ENCODE assay signal across 8 cellular contexts in genomic region chr3:156792945-156793344, GRCh38. TPM values are rescaled to one million over a fixed set of nuclear protein-coding genes. Genes with fewer than 3 reads are reported as not detected.
DNase-seq lines count a peak whose midpoint lies in the region; ATAC-seq and TF ChIP-seq lines count a peak whose summit lies in the region.
"Had no signal": no experiment of that assay in that cellular context is flagged by ENCODE, and none has a peak within 500 bp of the region (broad histone marks: within the 10 kb centered on the region; RNA-seq: fewer than 3 reads in every experiment).

No MANE protein-coding gene starts in this region.

- TF ChIP-seq CTCF in activated CD8-positive, alpha-beta T cell treated with anti-CD3 and anti-CD28 coated beads for 36 hours (IDR thresholded peaks at IDR 0.05): no peak

- H3K4me1 Mint-ChIP-seq in activated CD8-positive, alpha-beta T cell treated with anti-CD3 and anti-CD28 coated beads for 36 hours (ENCODE audit: low read depth): peaks cover 26% of the 10 kb centered on the region
- H3K4me1 Mint-ChIP-seq in naive thymus-derived CD4-positive, alpha-beta T cell: peaks cover 8 to 39% (median 20%) of the 10 kb centered on the region in 7 donors

- H3K27ac ChIP-seq in naive thymus-derived CD4-positive, alpha-beta T cell (ENCODE audit: low read depth, low read length): no peak overlapping the region

- POLR2A ChIA-PET in activated CD8-positive, alpha-beta T cell treated with anti-CD3 and anti-CD28 coated beads for 36 hours (lab: Charles Lee): interaction anchor here (0.8 kb wide), 1 partner anchor 10 kb away, joined by 3 read pairs; no protein-coding TSS in a partner anchor
- POLR2A ChIA-PET in naive thymus-derived CD4-positive, alpha-beta T cell (lab: Charles Lee): no interaction called here

- no peak overlapping the region for H3K4me3 ChIP-seq in naive thymus-derived CD4-positive, alpha-beta T cell (ENCODE audit: low read length)

- DNase-seq in EL (peak; percentile 64), NCI-H2081 (lab: John Stamatoyannopoulos, UW) (no peak)
- peak; percentile 20 for DNase-seq in activated CD8-positive, alpha-beta T cell treated with anti-CD3 and anti-CD28 coated beads for 36 hours
- no peak for DNase-seq in naive thymus-derived CD4-positive, alpha-beta T cell
- DNase-seq: activated CD4-positive, alpha-beta T cell treated with anti-CD3 and anti-CD28 coated beads, Interleukin-2, amount 50 U/mL, for 48 hours had no signal

- no peaks in the 10 kb centered on the region for H3K27me3 ChIP-seq in naive thymus-derived CD4-positive, alpha-beta T cell (ENCODE audit: control insufficient read depth in 2 of 2, insufficient read depth in 2 of 2, low read length in 2 of 2)

- peaks cover 0 to 5% of the 10 kb centered on the region in 2 donors for H3K4me1 ChIP-seq in naive thymus-derived CD4-positive, alpha-beta T cell (ENCODE audit: control insufficient read depth in 2 of 2, insufficient read depth in 2 of 2, low read length in 2 of 2)

- H3K27ac Mint-ChIP-seq in activated CD8-positive, alpha-beta T cell treated with anti-CD3 and anti-CD28 coated beads for 36 hours: peak overlapping the region; percentile 77
- H3K27ac Mint-ChIP-seq in naive thymus-derived CD4-positive, alpha-beta T cell: peak overlapping the region in 8 of 9 donors; percentile 1 to 75 (median 60)

- no peaks in the 10 kb centered on the region for H3K36me3 ChIP-seq in naive thymus-derived CD4-positive, alpha-beta T cell (ENCODE audit: control insufficient read depth in 2 of 3, insufficient read depth in 3 of 3, low read length in 3 of 3)

- intact Hi-C loops in activated CD8-positive, alpha-beta T cell treated with anti-CD3 and anti-CD28 coated beads for 36 hours (cut with micrococcal nuclease): no loop called here
- intact Hi-C loops in naive thymus-derived CD4-positive, alpha-beta T cell (cut with micrococcal nuclease): loop anchor here in 1 of 2 donors (2.0 kb wide), 1 partner anchor 24 kb away; no protein-coding TSS in a partner anchor

- H3K27me3 Mint-ChIP-seq in activated CD8-positive, alpha-beta T cell treated with anti-CD3 and anti-CD28 coated beads for 36 hours: no peaks in the 10 kb centered on the region
- H3K27me3 Mint-ChIP-seq in naive thymus-derived CD4-positive, alpha-beta T cell: no peaks in the 10 kb centered on the region

- CTCF ChIA-PET in activated CD8-positive, alpha-beta T cell treated with anti-CD3 and anti-CD28 coated beads for 36 hours (lab: Charles Lee): interaction anchor here (3.2 kb wide), 1 partner anchor 345 kb away, joined by 10 read pairs; no protein-coding TSS in a partner anchor
- CTCF ChIA-PET in naive thymus-derived CD4-positive, alpha-beta T cell (lab: Charles Lee): no interaction called here

- H3K36me3 Mint-ChIP-seq in activated CD8-positive, alpha-beta T cell treated with anti-CD3 and anti-CD28 coated beads for 36 hours (ENCODE audit: low read depth): no peaks in the 10 kb centered on the region
- peaks cover 0 to 27% (median 3%) of the 10 kb centered on the region in 5 donors for H3K36me3 Mint-ChIP-seq in naive thymus-derived CD4-positive, alpha-beta T cell

- H3K4me3 Mint-ChIP-seq in activated CD8-positive, alpha-beta T cell treated with anti-CD3 and anti-CD28 coated beads for 36 hours: no peak overlapping the region
- H3K4me3 Mint-ChIP-seq in naive thymus-derived CD4-positive, alpha-beta T cell: peak overlapping the region in 1 of 10 donors; percentile 23

- H3K9me3 ChIP-seq in naive thymus-derived CD4-positive, alpha-beta T cell (ENCODE audit: control insufficient read depth in 2 of 3, low read length in 3 of 3): no peaks in the 10 kb centered on the region

- H3K9me3 Mint-ChIP-seq in activated CD8-positive, alpha-beta T cell treated with anti-CD3 and anti-CD28 coated beads for 36 hours: no peaks in the 10 kb centered on the region
- H3K9me3 Mint-ChIP-seq in naive thymus-derived CD4-positive, alpha-beta T cell: peaks cover 0 to 5% (median 0%) of the 10 kb centered on the region in 11 donors

- peak; percentile 49 for ATAC-seq in HG03196 (IDR thresholded peaks at IDR 0.05; ENCODE audit: unreplicated experiment)
- peak; percentile 57 for ATAC-seq in activated CD8-positive, alpha-beta T cell treated with anti-CD3 and anti-CD28 coated beads for 36 hours
- peak; percentile 47 for ATAC-seq in naive thymus-derived CD4-positive, alpha-beta T cell
- ATAC-seq in GM21737 (IDR thresholded peaks at IDR 0.05; ENCODE audit: unreplicated experiment): no peak
- ATAC-seq in HG02870 (IDR thresholded peaks at IDR 0.05; ENCODE audit: unreplicated experiment): no peak

RNA-seq across cellular contexts. Expression of gene LEKR1, which starts 33.2 kb away (rescaled TPM):
- 1 to 10 TPM in 1 of 2 experiments, under 1 TPM in 1; 0.40 to 1.1 TPM for total RNA-seq in activated CD8-positive, alpha-beta T cell treated with anti-CD3 and anti-CD28 coated beads for 36 hours
- total RNA-seq in naive thymus-derived CD4-positive, alpha-beta T cell: 1 to 10 TPM in 3 of 5 experiments, under 1 TPM in 2; 0.31 to 5.1 (median 1.2) TPM
- under 1 TPM; 0.19 to 0.33 TPM for polyA plus RNA-seq in naive thymus-derived CD4-positive, alpha-beta T cell

Comparison
In these comparisons a context has a peak if more than half of its experiments do, and no peak if none do; other contexts are left out.
1. DNase-seq: peak in EL (single experiment) and activated CD8-positive, alpha-beta T cell treated with anti-CD3 and anti-CD28 coated beads for 36 hours (single experiment); none in naive thymus-derived CD4-positive, alpha-beta T cell (0 of 9) and NCI-H2081 (0 of 2).
2. ATAC-seq: peak in HG03196 (single experiment), activated CD8-positive, alpha-beta T cell treated with anti-CD3 and anti-CD28 coated beads for 36 hours (single experiment) and naive thymus-derived CD4-positive, alpha-beta T cell (single experiment); none in GM21737 (single experiment) and HG02870 (single experiment).